Comparison of ENCODE assay signal across 13 cellular contexts in the genomic region with DNA sequence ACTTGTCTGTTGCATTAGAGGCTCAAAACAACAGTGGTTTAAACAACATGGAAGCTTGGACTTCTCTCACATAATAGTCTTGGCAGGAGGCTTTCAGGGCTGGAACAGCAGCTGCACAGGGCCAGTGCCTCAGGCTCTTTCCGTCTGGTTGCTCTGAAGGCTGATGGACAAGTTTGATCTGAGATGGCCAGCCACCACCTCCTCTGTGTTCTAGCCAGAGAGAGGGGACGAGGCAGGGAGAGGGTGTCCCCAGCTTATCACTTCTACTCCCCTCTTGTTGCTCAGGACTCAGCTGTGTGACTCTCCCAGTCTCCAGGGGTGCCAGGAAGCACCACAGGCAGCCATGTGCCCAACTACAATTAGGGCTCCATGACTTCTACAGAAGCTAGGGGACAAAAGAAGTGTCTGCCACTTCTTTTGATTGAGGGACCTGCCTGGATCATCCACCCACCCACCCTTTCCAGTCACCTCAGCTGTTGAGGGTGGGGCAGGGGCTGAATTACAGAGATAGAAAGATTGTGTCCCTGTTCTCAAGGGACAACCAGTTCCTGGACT. TPM values are rescaled to one million over a fixed set of nuclear protein-coding genes. Genes with fewer than 3 reads are reported as not detected.
DNase-seq lines count a peak whose midpoint lies in the region; ATAC-seq and TF ChIP-seq lines count a peak whose summit lies in the region.
"Had no signal": no experiment of that assay in that cellular context is flagged by ENCODE, and none has a peak within 500 bp of the region (broad histone marks: within the 10 kb centered on the region; RNA-seq: fewer than 3 reads in every experiment).

No MANE protein-coding gene starts in this region.

- intact Hi-C loops in right cardiac atrium (cut with DNase I): loop anchor here in 1 of 4 donors (10.0 kb wide), 1 partner anchor 101 kb away; no protein-coding TSS in a partner anchor
- intact Hi-C loops in Right ventricle myocardium inferior (cut with DNase I): loop anchor here (1.0 to 2.0 kb wide), 2 partner anchors 21 to 93 kb away; no protein-coding TSS in a partner anchor
- intact Hi-C loops in dorsolateral prefrontal cortex (cut with DNase I): no loop called here

- no peak overlapping the region for H3K4me3 ChIP-seq in right cardiac atrium (ENCODE audit: low read length)
- no peak overlapping the region for H3K4me3 ChIP-seq in dorsolateral prefrontal cortex
- H3K4me3 ChIP-seq: MG63 had no signal

- peak overlapping the region; percentile 80 for H3K27ac ChIP-seq in right cardiac atrium (ENCODE audit: low read length)
- peak overlapping the region in 33 of 59 donors; percentile 2 to 84 (median 51) for H3K27ac ChIP-seq in dorsolateral prefrontal cortex
- H3K27ac ChIP-seq: RWPE1 had no signal

- WGBS in right cardiac atrium: 56% methylated on average over 2 of the region's 2 CpGs

- TF ChIP-seq CTCF in dorsolateral prefrontal cortex (IDR thresholded peaks at IDR 0.05 in 54 of 56, conservative IDR thresholded peaks at IDR 0.05 in 2 of 56; ENCODE audit: low read depth in 1 of 56, partially characterized antibody in 56 of 56): no peak

- no peaks in the 10 kb centered on the region for H3K27me3 ChIP-seq in right cardiac atrium (ENCODE audit: control insufficient read depth, insufficient read depth)
- peaks cover 0 to 3% (median 0%) of the 10 kb centered on the region in 45 donors for H3K27me3 ChIP-seq in dorsolateral prefrontal cortex
- H3K27me3 ChIP-seq: MG63 had no signal

- ATAC-seq in right cardiac atrium (no peak), Right ventricle myocardium inferior (no peak), GM19328 (IDR thresholded peaks at IDR 0.05; ENCODE audit: unreplicated experiment) (no peak), HG03108 (IDR thresholded peaks at IDR 0.05; ENCODE audit: unreplicated experiment) (no peak)

- peaks cover 12% of the 10 kb centered on the region for H3K4me1 ChIP-seq in right cardiac atrium (ENCODE audit: control insufficient read depth, insufficient read depth, low read length)

- H3K9me3 ChIP-seq in right cardiac atrium (ENCODE audit: control insufficient read depth, low read length): no peaks in the 10 kb centered on the region
- H3K9me3 ChIP-seq: MG63 had no signal

- DNase-seq in right cardiac atrium (peak in 1 of 3 donors; percentile 44), Right ventricle myocardium inferior (ENCODE audit: missing footprints) (no peak), dorsolateral prefrontal cortex (peak in 2 of 10 donors; percentile 1 to 21), mesenteric fat pad (ENCODE audit: low spot score) (peak; percentile 68), cerebellar cortex (ENCODE audit: low spot score) (no peak)
- DNase-seq in stimulated activated CD4-positive, alpha-beta T cell treated with anti-CD3 and anti-CD28 coated beads, Interleukin-12 subunit alpha, Interleukin-12 subunit beta, amount 100 ng/mL, for 4 hours: no peak
- DNase-seq: AML-193, amniotic stem cell, MG63 had no signal

RNA-seq across cellular contexts. Expression of gene SMIM41, which starts 46.6 kb away (rescaled TPM):
- total RNA-seq in right cardiac atrium (under 1 TPM in 3 of 4 donors, not detected in 1; 0.31 to 0.95 (median 0.44) TPM), Right ventricle myocardium inferior (0.16 TPM), dorsolateral prefrontal cortex (1 to 10 TPM in 2 of 120 experiments, under 1 TPM in 10, not detected in 108; 0.33 to 3.7 (median 0.55) TPM), mesenteric fat pad (0.45 TPM)
- 0.61 TPM for polyA plus RNA-seq in right cardiac atrium
- total RNA-seq: Daoy had no signal

RNA-seq across cellular contexts. Expression of gene ATG101, which starts 56.3 kb away (rescaled TPM):
- 10 to 100 TPM; 24.8 to 30.2 (median 26.9) TPM for total RNA-seq in right cardiac atrium
- polyA plus RNA-seq in right cardiac atrium: 33.0 TPM
- total RNA-seq in Right ventricle myocardium inferior: 24.9 TPM
- total RNA-seq in dorsolateral prefrontal cortex: 10 to 100 TPM; 19.6 to 42.5 (median 31.5) TPM
- total RNA-seq in mesenteric fat pad: 36.2 TPM
